ENCODE assay signal across 8 cellular contexts in genomic region chr6:30344191-30344867, GRCh38. TPM values are rescaled to one million over a fixed set of nuclear protein-coding genes. Genes with fewer than 3 reads are reported as not detected.
A peak's percentile ranks its signal among the peaks of the same experiment; 100 is the strongest.
DNase-seq lines count a peak whose midpoint lies in the region; ATAC-seq and TF ChIP-seq lines count a peak whose summit lies in the region.

No MANE protein-coding gene starts in this region.

- intact Hi-C loops in PC-9 (cut with micrococcal nuclease; ENCODE audit: unreplicated experiment), result no loop called here

- no peaks in the 10 kb centered on the region for H3K27me3 ChIP-seq in PC-9 (ENCODE audit: insufficient read depth, low read depth)

- no peaks in the 10 kb centered on the region for H3K9me2 ChIP-seq in PC-9 (ENCODE audit: insufficient read depth)

- TF ChIP-seq CTCF in PC-9 (conservative IDR thresholded peaks at IDR 0.05) (no peak), epithelial cell of proximal tubule (conservative IDR thresholded peaks at IDR 0.05; ENCODE audit: low read depth, low read length) (no peak), retinal pigment epithelial cell (conservative IDR thresholded peaks at IDR 0.05; ENCODE audit: low read depth, low read length) (no peak)

- peaks cover 6% of the 10 kb centered on the region for H3K4me1 ChIP-seq in PC-9 (replicated peaks; ENCODE audit: insufficient read depth)

- H3K9me3 ChIP-seq in PC-9 (ENCODE audit: insufficient read depth, low read depth), result no peaks in the 10 kb centered on the region

- no peaks in the 10 kb centered on the region for H4K20me1 ChIP-seq in PC-9 (ENCODE audit: insufficient read depth)

- DNase-seq in PC-9 (no peak), epithelial cell of proximal tubule (ENCODE audit: low read depth) (no peak), retinal pigment epithelial cell (ENCODE audit: low read depth) (no peak), dermis blood vessel endothelial cell (no peak), HCEC 1CT (no peak), NCI-H2196 (lab: John Stamatoyannopoulos, UW; ENCODE audit: unreplicated experiment) (no peak)
- no peak for DNase-seq in activated effector memory CD4-positive, alpha-beta T cell treated with Interleukin-2 at 50 U/mL for 16 hours

- POLR2A ChIA-PET in PC-9 (lab: Charles Lee; ENCODE audit: unreplicated experiment), result interaction anchor here (0.6 kb wide), 1 partner anchor 132 kb away, joined by 3 read pairs; no protein-coding TSS in a partner anchor

- no peaks in the 10 kb centered on the region for H3F3A ChIP-seq in PC-9 (ENCODE audit: insufficient read depth, low read depth)

- H3K4me3 ChIP-seq in PC-9 (peak overlapping the region; percentile 90; the same call in 1 of the 2 replicates), epithelial cell of proximal tubule (ENCODE audit: low read depth, low read length) (peak overlapping the region; percentile 91), retinal pigment epithelial cell (ENCODE audit: low read length) (peak overlapping the region; percentile 34)

- peak overlapping the region; percentile 85 for H3K4me2 ChIP-seq in PC-9

- peak; percentile 21 for ATAC-seq in GM19328 (IDR thresholded peaks at IDR 0.05; ENCODE audit: unreplicated experiment)

- H2AFZ ChIP-seq in PC-9, result peak overlapping the region; percentile 97; the same call in 1 of the 2 replicates

- BruUV-seq in PC-9 (replicated peaks; lab: Mats Ljungman, UMichigan), result no TSS peak

- no peak overlapping the region for H3K27ac ChIP-seq in PC-9

- H3K36me3 ChIP-seq in PC-9 (ENCODE audit: low read depth), result 0 out of 2 replicates have a peak, but pooled peaks cover 5% of the 10 kb centered on the region

- CTCF ChIA-PET in PC-9 (lab: Charles Lee), result no interaction called here

- peaks cover 9% of the 10 kb centered on the region for H3K79me2 ChIP-seq in PC-9 (ENCODE audit: low read depth)

RNA-seq across cellular contexts. Expression of gene RPP21, which starts 0.6 kb away (rescaled TPM):
- total RNA-seq in PC-9 (2021) (58.9 and 72.5 TPM in 2 replicates), epithelial cell of proximal tubule (85.1 and 99.0 TPM in 2 replicates), dermis blood vessel endothelial cell (17.5 and 26.9 TPM in 2 replicates)

RNA-seq across cellular contexts. Expression of gene TRIM39, which starts 17.6 kb away (rescaled TPM):
- total RNA-seq in PC-9 (2021) (12.5 and 14.4 TPM in 2 replicates), epithelial cell of proximal tubule (9.8 and 14.2 TPM in 2 replicates), dermis blood vessel endothelial cell (11.6 and 15.3 TPM in 2 replicates)

Comparison
In these comparisons a context has a peak if more than half of its experiments do, and no peak if none do; other contexts are left out.
1. H3K4me3 ChIP-seq: peak in every context shown above with its lines; median percentile 91 in epithelial cell of proximal tubule; 90 in PC-9; 34 in retinal pigment epithelial cell.